Comparison of ENCODE assay signal across 1 cellular context in genomic region chr3:43894176-43895049, GRCh38.
TF ChIP-seq lines count a peak whose summit lies in the region.

No MANE protein-coding gene starts in this region.

TF ChIP-seq in GM12878, 131 proteins besides CTCF, POLR2A, EP300 and RAD21 (continued from another document):
- no peak for TF ChIP-seq ZNF592 (IDR thresholded peaks at IDR 0.05)
- TF ChIP-seq ESRRA (IDR thresholded peaks at IDR 0.05; ENCODE audit: low read length): no peak
- no peak for TF ChIP-seq TBL1XR1 (IDR thresholded peaks at IDR 0.05; ENCODE audit: low read depth, low read length)
- no peak for TF ChIP-seq EZH2 (IDR thresholded peaks at IDR 0.05; ENCODE audit: borderline replicate concordance, control insufficient read depth, low read depth, low read length)
- TF ChIP-seq ZNF622 (IDR thresholded peaks at IDR 0.05): no peak
- TF ChIP-seq NFIC (IDR thresholded peaks at IDR 0.05; ENCODE audit: low read depth, low read length): no peak
- 0 out of 2 replicates have a peak, but pooled peaks have one; percentile 13 for TF ChIP-seq NRF1 (conservative IDR thresholded peaks at IDR 0.05; ENCODE audit: low read depth, low read length)
- TF ChIP-seq KDM1A (IDR thresholded peaks at IDR 0.05; ENCODE audit: borderline replicate concordance): no peak
- no peak for TF ChIP-seq TCF3 (IDR thresholded peaks at IDR 0.05; ENCODE audit: borderline replicate concordance, insufficient read depth, low read depth, low read length)
- TF ChIP-seq NFXL1 (IDR thresholded peaks at IDR 0.05; ENCODE audit: borderline replicate concordance): no peak
- TF ChIP-seq IKZF2 (IDR thresholded peaks at IDR 0.05): no peak
- TF ChIP-seq SRF (IDR thresholded peaks at IDR 0.05; ENCODE audit: low read depth in 2 of 2, low read length in 2 of 2): no peak
- TF ChIP-seq SREBF2 (IDR thresholded peaks at IDR 0.05; ENCODE audit: low read length): no peak
- no peak for TF ChIP-seq CREM (IDR thresholded peaks at IDR 0.05; ENCODE audit: low read depth)
- 0 out of 2 replicates have a peak, but pooled peaks have one; percentile 20 for TF ChIP-seq DPF2 (IDR thresholded peaks at IDR 0.05)
- TF ChIP-seq USF1 (IDR thresholded peaks at IDR 0.05; ENCODE audit: borderline replicate concordance, extremely low read length, insufficient read depth, low read depth, low read length): no peak
- TF ChIP-seq SMAD5 (IDR thresholded peaks at IDR 0.05; ENCODE audit: low read depth): no peak
- TF ChIP-seq MYC (IDR thresholded peaks at IDR 0.05; ENCODE audit: insufficient read depth, insufficient read length, insufficient replicate concordance, low read length, severe bottlenecking): peak; percentile 63
- TF ChIP-seq HDGF (IDR thresholded peaks at IDR 0.05): no peak
- TF ChIP-seq ZNF687 (IDR thresholded peaks at IDR 0.05): peak; percentile 69
- TF ChIP-seq PBX3 (IDR thresholded peaks at IDR 0.05; ENCODE audit: insufficient replicate concordance, low read depth, low read length): no peak
- no peak for TF ChIP-seq POLR2AphosphoS5 (IDR thresholded peaks at IDR 0.05; ENCODE audit: low read length)
- TF ChIP-seq CUX1 (IDR thresholded peaks at IDR 0.05; ENCODE audit: insufficient replicate concordance, low read depth, low read length): no peak
- no peak for TF ChIP-seq RFX5 (IDR thresholded peaks at IDR 0.05; ENCODE audit: low read depth, low read length)
- TF ChIP-seq NR2C2 (IDR thresholded peaks at IDR 0.05; ENCODE audit: borderline replicate concordance, control insufficient read depth, insufficient read length, low read depth): no peak
- TF ChIP-seq USF2 (IDR thresholded peaks at IDR 0.05; ENCODE audit: borderline replicate concordance, low read depth, low read length): peak; percentile 6; the same call in 1 of the 2 replicates
- no peak for TF ChIP-seq YBX1 (IDR thresholded peaks at IDR 0.05)
- no peak for TF ChIP-seq PML (IDR thresholded peaks at IDR 0.05; ENCODE audit: low read length)
- no peak for TF ChIP-seq CBX3 (IDR thresholded peaks at IDR 0.05; ENCODE audit: borderline replicate concordance, low read depth)
- no peak for TF ChIP-seq IRF4 (IDR thresholded peaks at IDR 0.05; ENCODE audit: low read depth, low read length)
- TF ChIP-seq GABPA (IDR thresholded peaks at IDR 0.05; ENCODE audit: low read depth): no peak
- no peak for TF ChIP-seq ZNF274 (IDR thresholded peaks at IDR 0.05; ENCODE audit: insufficient read depth, insufficient read length)
- no peak for TF ChIP-seq SKIL (IDR thresholded peaks at IDR 0.05; ENCODE audit: low read depth, poor library complexity, severe bottlenecking)
- TF ChIP-seq NR2F1 (conservative IDR thresholded peaks at IDR 0.05): no peak
- no peak for TF ChIP-seq CEBPB (IDR thresholded peaks at IDR 0.05; ENCODE audit: borderline replicate concordance in 1 of 2, low read depth in 2 of 2, low read length in 2 of 2)
